17 cellular contexts compared by ENCODE assay signal in genomic region chr3:105564546-105565288, GRCh38.
"Had no signal": no experiment of that assay in that cellular context is flagged by ENCODE, and none has a peak within 500 bp of the region (broad histone marks: within the 10 kb centered on the region; RNA-seq: fewer than 3 reads in every experiment).

No MANE protein-coding gene starts in this region.

- ATAC-seq: foreskin keratinocyte; left lung; natural killer cell treated with Interleukin-12 subunit alpha and Interleukin-12 subunit beta and Interleukin-15 and Interleukin-18, amount 100 ng/mL, for 72 hours; T-helper 17 cell had no signal

- H3K27ac Mint-ChIP-seq: activated CD4-positive, alpha-beta memory T cell treated with anti-CD3 and anti-CD28 coated beads, Interleukin-2, amount 10 ng/mL, durations not matched to agents 7 days and 5 days; activated CD4-positive, alpha-beta T cell treated with anti-CD3 and anti-CD28 coated beads, Interleukin-2, amount 10 ng/mL, durations not matched to agents 24 days and 14 days; immature natural killer cell; natural killer cell treated with Interleukin-12 subunit alpha and Interleukin-12 subunit beta and Interleukin-15 and Interleukin-18, amount 100 ng/mL, for 72 hours; progenitor cell of endocrine pancreas; T-helper 17 cell had no signal

- H3K4me3 ChIP-seq: left lung, spleen had no signal

- H3K4me1 Mint-ChIP-seq: activated CD4-positive, alpha-beta memory T cell treated with anti-CD3 and anti-CD28 coated beads, Interleukin-2, amount 10 ng/mL, durations not matched to agents 7 days and 5 days; activated CD4-positive, alpha-beta T cell treated with anti-CD3 and anti-CD28 coated beads, Interleukin-2, amount 10 ng/mL, durations not matched to agents 24 days and 14 days; immature natural killer cell; T-helper 17 cell had no signal

- H3K9me3 Mint-ChIP-seq: activated CD4-positive, alpha-beta memory T cell treated with anti-CD3 and anti-CD28 coated beads, Interleukin-2, amount 10 ng/mL, durations not matched to agents 7 days and 5 days; activated CD4-positive, alpha-beta T cell treated with anti-CD3 and anti-CD28 coated beads, Interleukin-2, amount 10 ng/mL, durations not matched to agents 24 days and 14 days; natural killer cell treated with Interleukin-12 subunit alpha and Interleukin-12 subunit beta and Interleukin-15 and Interleukin-18, amount 100 ng/mL, for 72 hours had no signal

- H3K36me3 Mint-ChIP-seq: immature natural killer cell had no signal

- H3K27me3 ChIP-seq: brain microvascular endothelial cell, foreskin keratinocyte, left lung, spleen had no signal

- DNase-seq: activated CD4-positive, alpha-beta memory T cell treated with anti-CD3 and anti-CD28 coated beads, Interleukin-2, amount 10 ng/mL, durations not matched to agents 7 days and 5 days; activated CD4-positive, alpha-beta T cell treated with anti-CD3 and anti-CD28 coated beads, Interleukin-2, amount 10 ng/mL, durations not matched to agents 24 days and 14 days; activated effector memory CD4-positive, alpha-beta T cell treated with anti-CD3 and anti-CD28 coated beads, Interleukin-2, amount 50 U/mL, for 16 hours; activated naive CD4-positive, alpha-beta T cell treated with anti-CD3 and anti-CD28 coated beads, Interleukin-2, amount 50 U/mL, for 16 hours; brain microvascular endothelial cell; caudate nucleus; effector memory CD4-positive, alpha-beta T cell; foreskin keratinocyte; immature natural killer cell; left lung; retina; spleen; stimulated activated CD4-positive, alpha-beta T cell treated with anti-CD3 and anti-CD28 coated beads, Interleukin-4, amount 100 ng/mL, for 1 hour; stimulated activated naive CD4-positive, alpha-beta T cell treated with Interleukin-2 at 50 U/mL for 16 hours; T-helper 17 cell had no signal

- H3K4me3 Mint-ChIP-seq: activated CD4-positive, alpha-beta memory T cell treated with anti-CD3 and anti-CD28 coated beads, Interleukin-2, amount 10 ng/mL, durations not matched to agents 7 days and 5 days; activated CD4-positive, alpha-beta T cell treated with anti-CD3 and anti-CD28 coated beads, Interleukin-2, amount 10 ng/mL, durations not matched to agents 24 days and 14 days; immature natural killer cell; natural killer cell treated with Interleukin-12 subunit alpha and Interleukin-12 subunit beta and Interleukin-15 and Interleukin-18, amount 100 ng/mL, for 72 hours; T-helper 17 cell had no signal

- H3K9me3 ChIP-seq: left lung, spleen had no signal

- H3K36me3 ChIP-seq: brain microvascular endothelial cell, spleen had no signal

- H3K27ac ChIP-seq: brain microvascular endothelial cell, foreskin keratinocyte, left lung, spleen had no signal

- H3K27me3 Mint-ChIP-seq: activated CD4-positive, alpha-beta memory T cell treated with anti-CD3 and anti-CD28 coated beads, Interleukin-2, amount 10 ng/mL, durations not matched to agents 7 days and 5 days; activated CD4-positive, alpha-beta T cell treated with anti-CD3 and anti-CD28 coated beads, Interleukin-2, amount 10 ng/mL, durations not matched to agents 24 days and 14 days; progenitor cell of endocrine pancreas; T-helper 17 cell had no signal

- H3K4me1 ChIP-seq: foreskin keratinocyte, left lung, spleen had no signal
